Comparison of ENCODE assay signal across 16 cellular contexts in the genomic region with DNA sequence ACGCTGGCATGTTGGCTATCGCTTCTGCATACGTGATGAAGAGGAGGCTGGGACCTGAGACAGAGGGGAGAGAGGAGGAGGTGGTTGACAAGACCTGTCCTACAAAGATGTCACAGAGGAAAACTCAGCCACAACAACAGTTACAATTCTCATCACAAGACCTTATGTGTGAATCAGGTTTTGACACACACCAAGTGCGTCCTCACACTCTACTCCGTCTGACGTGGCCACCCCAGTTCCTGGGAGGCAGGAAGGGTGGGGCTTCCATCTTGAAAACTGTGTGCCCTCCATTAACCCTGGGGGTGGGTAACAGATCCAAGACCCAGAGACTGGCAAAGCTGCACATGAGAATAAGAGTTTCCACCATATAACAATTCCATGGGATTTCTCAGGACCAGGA. TPM values are rescaled to one million over a fixed set of nuclear protein-coding genes. Genes with fewer than 3 reads are reported as not detected.
DNase-seq lines count a peak whose midpoint lies in the region; ATAC-seq, FAIRE-seq and TF ChIP-seq lines count a peak whose summit lies in the region.
"Had no signal": no experiment of that assay in that cellular context is flagged by ENCODE, and none has a peak within 500 bp of the region (broad histone marks: within the 10 kb centered on the region; RNA-seq: fewer than 3 reads in every experiment).

No MANE protein-coding gene starts in this region.

- H3K9me3 ChIP-seq in GM12878 (replicated peaks; ENCODE audit: control insufficient read depth, insufficient read depth, low read length): no peaks in the 10 kb centered on the region
- no peaks in the 10 kb centered on the region for H3K9me3 ChIP-seq in adrenal gland (replicated peaks in 1 of 3)
- H3K9me3 ChIP-seq: BLaER1 treated with 17β-estradiol and CSF1 and Interleukin-3, amounts not matched to agents 10 nM and 100 nM had no signal

- POLR2A ChIA-PET in GM12878 (lab: Charles Lee): interaction anchor here (1.6 to 1.7 kb wide), 2 partner anchors 18 to 39 kb away, joined by 5 to 6 read pairs; no protein-coding TSS in a partner anchor

- CTCF ChIA-PET in GM12878 (lab: Yijun Ruan, JAX): interaction anchor here (0.9 to 3.0 kb wide), 2 partner anchors 25 to 93 kb away, joined by 4 to 14 read pairs; a partner anchor contains a TSS

- 95% methylated on average over 6 of the region's 6 CpGs for WGBS in GM12878 (ENCODE audit: insufficient coverage, insufficient replicate concordance, low lambda C conversion rate, missing lambda C conversion rate)
- WGBS in adrenal gland, 4 donors: 84 to 91% (median 86%) methylated on average over 4 to 6 of the region's 6 CpGs

- no peak for ATAC-seq in GM12878
- ATAC-seq in effector memory CD8-positive, alpha-beta T cell (replicated peaks): peak; percentile 54
- ATAC-seq in natural killer cell treated with Interleukin-12 subunit alpha and Interleukin-12 subunit beta and Interleukin-15 and Interleukin-18, amount 100 ng/mL, for 72 hours: peak; percentile 73 to 91
- no peak for ATAC-seq in HG02970 (IDR thresholded peaks at IDR 0.05; ENCODE audit: low FRiP score, unreplicated experiment)
- no peak for ATAC-seq in HG03175 (IDR thresholded peaks at IDR 0.05; ENCODE audit: unreplicated experiment)

- H3K4me1 ChIP-seq in GM12878 (ENCODE audit: control insufficient read depth, insufficient read depth, low read length) (peaks cover 39% of the 10 kb centered on the region), adrenal gland (replicated peaks in 1 of 2) (no peaks in the 10 kb centered on the region)

- intact Hi-C loops in GM12878 (cut with micrococcal nuclease; ENCODE audit: unreplicated experiment) (no loop called here), adrenal gland (cut with DNase I) (no loop called here)

- DNase-seq in GM12891 (ENCODE audit: insufficient read length, low spot score): no peak
- DNase-seq in GM12878 (ENCODE audit: low read depth, low spot score): no peak
- peak in 1 of 3 experiments; percentile 12 for DNase-seq in effector memory CD8-positive, alpha-beta T cell
- no peak for DNase-seq in natural killer cell treated with Interleukin-12 subunit alpha and Interleukin-12 subunit beta and Interleukin-15 and Interleukin-18, amount 100 ng/mL, for 72 hours (ENCODE audit: low spot score)
- DNase-seq in D721Med (ENCODE audit: insufficient read length, low spot score): no peak
- DNase-seq in adrenal gland: no peak
- DNase-seq: ACHN, DMS 273 treated with DMSO at 0.1 percent for 48 hours, GOT3 had no signal

- H3K9ac ChIP-seq in GM12878 (ENCODE audit: control insufficient read depth, insufficient read depth, low read length): no peak overlapping the region
- H3K9ac ChIP-seq: BLaER1 treated with 17β-estradiol and CSF1 and Interleukin-3, amounts not matched to agents 10 nM and 100 nM had no signal

- H3K27ac ChIP-seq in GM12878 (ENCODE audit: control insufficient read depth, insufficient read depth): no peak overlapping the region
- no peak overlapping the region for H3K27ac ChIP-seq in adrenal gland
- H3K27ac ChIP-seq: BLaER1 treated with 17β-estradiol and CSF1 and Interleukin-3, amounts not matched to agents 10 nM and 100 nM had no signal

- peak overlapping the region; percentile 53; the same call in 1 of the 2 replicates for H3K4me2 ChIP-seq in GM12878 (ENCODE audit: control insufficient read depth, insufficient read depth)
- H3K4me2 ChIP-seq: BLaER1 treated with 17β-estradiol and CSF1 and Interleukin-3, amounts not matched to agents 10 nM and 100 nM had no signal

- H3K36me3 Mint-ChIP-seq in effector memory CD8-positive, alpha-beta T cell (ENCODE audit: insufficient read depth): no peaks in the 10 kb centered on the region
- no peaks in the 10 kb centered on the region for H3K36me3 Mint-ChIP-seq in natural killer cell treated with Interleukin-12 subunit alpha and Interleukin-12 subunit beta and Interleukin-15 and Interleukin-18, amount 100 ng/mL, for 72 hours
- H3K36me3 Mint-ChIP-seq: CD4-positive, CD25-positive, alpha-beta regulatory T cell had no signal

- H3K4me3 ChIP-seq in GM12878 (no peak overlapping the region), adrenal gland (no peak overlapping the region)
- H3K4me3 ChIP-seq: BLaER1 treated with 17β-estradiol and CSF1 and Interleukin-3, amounts not matched to agents 10 nM and 100 nM had no signal

- peaks cover 8 to 23% of the 10 kb centered on the region in 2 donors for H3K27me3 Mint-ChIP-seq in effector memory CD8-positive, alpha-beta T cell
- peaks cover 0 to 9% of the 10 kb centered on the region in 2 donors for H3K27me3 Mint-ChIP-seq in natural killer cell treated with Interleukin-12 subunit alpha and Interleukin-12 subunit beta and Interleukin-15 and Interleukin-18, amount 100 ng/mL, for 72 hours

- no peak for TF ChIP-seq CTCF in GM12878 (IDR thresholded peaks at IDR 0.05 in 2 of 3, conservative IDR thresholded peaks at IDR 0.05 in 1 of 3; ENCODE audit: control insufficient read depth in 2 of 3, extremely low read depth in 1 of 3, insufficient read depth in 1 of 3, low read depth in 3 of 3, low read length in 3 of 3)
- no peak for TF ChIP-seq CTCF in D721Med (IDR thresholded peaks at IDR 0.05; ENCODE audit: insufficient read depth, missing control alignments)
- no peak for TF ChIP-seq CTCF in adrenal gland (IDR thresholded peaks at IDR 0.05)

- no peaks in the 10 kb centered on the region for H3K9me3 Mint-ChIP-seq in effector memory CD8-positive, alpha-beta T cell
- no peaks in the 10 kb centered on the region for H3K9me3 Mint-ChIP-seq in natural killer cell treated with Interleukin-12 subunit alpha and Interleukin-12 subunit beta and Interleukin-15 and Interleukin-18, amount 100 ng/mL, for 72 hours
- H3K9me3 Mint-ChIP-seq: CD4-positive, CD25-positive, alpha-beta regulatory T cell had no signal

- H3K27ac Mint-ChIP-seq in effector memory CD8-positive, alpha-beta T cell: peak overlapping the region in 1 of 2 donors; percentile 70
- peak overlapping the region; percentile 61 to 74 for H3K27ac Mint-ChIP-seq in natural killer cell treated with Interleukin-12 subunit alpha and Interleukin-12 subunit beta and Interleukin-15 and Interleukin-18, amount 100 ng/mL, for 72 hours
- H3K27ac Mint-ChIP-seq: CD4-positive, CD25-positive, alpha-beta regulatory T cell; H9 had no signal

- H3K36me3 ChIP-seq in GM12878 (ENCODE audit: control insufficient read depth in 2 of 2, insufficient read depth in 2 of 2, low read length in 1 of 2) (no peaks in the 10 kb centered on the region), adrenal gland (replicated peaks in 1 of 2) (no peaks in the 10 kb centered on the region)
- H3K36me3 ChIP-seq: BLaER1 treated with 17β-estradiol and CSF1 and Interleukin-3, amounts not matched to agents 10 nM and 100 nM had no signal

- SMC1A ChIA-PET in GM12878 (lab: Charles Lee; ENCODE audit: uncharacterized antibody, unreplicated experiment): interaction anchor here (1.2 to 2.6 kb wide), 4 partner anchors 8 to 37 kb away, joined by 3 to 10 read pairs (median 4); no protein-coding TSS in a partner anchor

- RAD21 ChIA-PET in GM12878 (lab: Charles Lee; ENCODE audit: unreplicated experiment): no interaction called here

- no peak for TF ChIP-seq RAD21 in GM12878 (IDR thresholded peaks at IDR 0.05; ENCODE audit: insufficient read depth, low read depth, low read length)

- FAIRE-seq in GM12891 (lab: Jason Lieb, UNC) (peak; percentile 51), GM12878 (lab: Jason Lieb, UNC) (no peak), D721Med (lab: Jason Lieb, UNC) (no peak)

- H3K27me3 ChIP-seq in GM12878 (replicated peaks in 1 of 2; ENCODE audit: control insufficient read depth in 2 of 2, insufficient read depth in 2 of 2, low read length in 1 of 2): no peaks in the 10 kb centered on the region
- no peaks in the 10 kb centered on the region for H3K27me3 ChIP-seq in adrenal gland
- H3K27me3 ChIP-seq: BLaER1 treated with 17β-estradiol and CSF1 and Interleukin-3, amounts not matched to agents 10 nM and 100 nM had no signal

- in situ Hi-C loops in GM12878 (cut with MboI): no loop called here

- H3K4me3 Mint-ChIP-seq in effector memory CD8-positive, alpha-beta T cell: no peak overlapping the region
- H3K4me3 Mint-ChIP-seq in natural killer cell treated with Interleukin-12 subunit alpha and Interleukin-12 subunit beta and Interleukin-15 and Interleukin-18, amount 100 ng/mL, for 72 hours: peak overlapping the region; percentile 49
- H3K4me3 Mint-ChIP-seq: CD4-positive, CD25-positive, alpha-beta regulatory T cell; H9 had no signal

- H3K79me2 ChIP-seq in GM12878 (ENCODE audit: control insufficient read depth, insufficient read depth, low read length): no peaks in the 10 kb centered on the region; the same call in 1 of the 2 replicates

- no peak for TF ChIP-seq EP300 in GM12878 (IDR thresholded peaks at IDR 0.05; ENCODE audit: borderline replicate concordance in 1 of 2, control insufficient read depth in 1 of 2, low read depth in 2 of 2, low read length in 2 of 2)

- BruUV-seq in GM12878 (replicated peaks; lab: Mats Ljungman, UMichigan): no TSS peak

- TF ChIP-seq POLR2A in GM12891 (IDR thresholded peaks at IDR 0.05; ENCODE audit: low read depth, low read length): no peak
- no peak for TF ChIP-seq POLR2A in GM12878 (IDR thresholded peaks at IDR 0.05; ENCODE audit: low read depth, low read length)
- TF ChIP-seq POLR2A in adrenal gland (IDR thresholded peaks at IDR 0.05): no peak

- H2AFZ ChIP-seq in GM12878 (ENCODE audit: control insufficient read depth, low read depth, low read length): no peak overlapping the region

- peaks cover 6 to 7% of the 10 kb centered on the region in 2 donors for H3K4me1 Mint-ChIP-seq in effector memory CD8-positive, alpha-beta T cell (ENCODE audit: low read depth in 2 of 2)
- peaks cover 18 to 36% of the 10 kb centered on the region in 2 donors for H3K4me1 Mint-ChIP-seq in natural killer cell treated with Interleukin-12 subunit alpha and Interleukin-12 subunit beta and Interleukin-15 and Interleukin-18, amount 100 ng/mL, for 72 hours (ENCODE audit: low read depth in 2 of 2)

- H4K20me1 ChIP-seq in GM12878 (ENCODE audit: control insufficient read depth, insufficient read depth): no peaks in the 10 kb centered on the region
- H4K20me1 ChIP-seq: BLaER1 treated with 17β-estradiol and CSF1 and Interleukin-3, amounts not matched to agents 10 nM and 100 nM had no signal

RNA-seq across cellular contexts. Expression of a gene that starts 24.1 kb away (rescaled TPM):
- polyA plus RNA-seq in GM12891 (2012; ENCODE audit: low read depth, missing spikeins): 2.1 TPM
- total RNA-seq in GM12878 (2013; cell fraction: nucleolus; rRNA removed): 26.9 and 27.8 TPM in 2 replicates
- total RNA-seq in GM12878 (2014; rRNA removed) (9.9 and 14.2 TPM in 2 replicates), GM12878 (2014; rRNA removed; fragmentation: Illumina TruSeq; extraction: Trizol) (7.8 and 10.3 TPM in 2 replicates), GM12878 (2021) (7.9 and 8.8 TPM in 2 replicates), adrenal gland (under 1 TPM in 5 of 8 donors, not detected in 3; 0.03 to 0.34 (median 0.22) TPM)
- polyA plus RNA-seq in GM12878 (2011; ENCODE audit: low read depth): 0.93 TPM
- polyA plus RNA-seq in GM12878 (2011; rRNA removed) (20.6 and 27.6 TPM in 2 replicates), GM12878 (2014; fragmentation: Illumina TruSeq; extraction: Trizol) (10.8 and 11.6 TPM in 2 replicates), GM12878 (2014; fragmentation: Nextera tagmentation; extraction: Ambion mirVana) (10 to 100 TPM; 12.9 to 18.5 TPM), GM12878 (2014; rRNA removed) (10.2 and 10.3 TPM in 2 replicates), GM12878 (2016; fragmentation: Nextera tagmentation; extraction: Ambion mirVana) (1 to 10 TPM; 5.3 to 9.7 TPM), adrenal gland (under 1 TPM; 0.05 to 0.13 (median 0.08) TPM)
- polyA plus RNA-seq in GM12878 (2011; cell fraction: cytosol; rRNA removed): 12.8 and 18.5 TPM in 2 replicates
- 10.4 TPM in 2 replicates for polyA plus RNA-seq in GM12878 (2011; cell fraction: nucleus; rRNA removed)
- 1.7 and 1.9 TPM in 2 replicates for polyA plus RNA-seq in GM12878 (2012)
- polyA minus RNA-seq in GM12878 (2011; rRNA and poly(A)+ RNA removed): 12.0 and 14.2 TPM in 2 replicates
- 3.2 and 4.9 TPM in 2 replicates for polyA minus RNA-seq in GM12878 (2011; cell fraction: cytosol; rRNA and poly(A)+ RNA removed)
- 2.4 and 3.6 TPM in 2 replicates for polyA minus RNA-seq in GM12878 (2011; cell fraction: nucleus; rRNA and poly(A)+ RNA removed)
- under 1 TPM in 1 of 2 donors, not detected in 1; 0.12 TPM for total RNA-seq in natural killer cell treated with Interleukin-12 subunit alpha and Interleukin-12 subunit beta and Interleukin-15 and Interleukin-18, amount 100 ng/mL, for 72 hours
- total RNA-seq: Daoy, HT1080 had no signal

Comparison
In these comparisons a context has a peak if more than half of its experiments do, and no peak if none do; other contexts are left out.
1. ATAC-seq: peak in effector memory CD8-positive, alpha-beta T cell (single experiment) and natural killer cell treated with Interleukin-12 subunit alpha and Interleukin-12 subunit beta and Interleukin-15 and Interleukin-18, amount 100 ng/mL, for 72 hours (2 of 2); none in GM12878 (single experiment), HG02970 (single experiment) and HG03175 (single experiment).
2. RNA of a gene that starts 24.1 kb away (total RNA-seq): 7.8 to 27.8 TPM in GM12878; 0.12 TPM in natural killer cell treated with Interleukin-12 subunit alpha and Interleukin-12 subunit beta and Interleukin-15 and Interleukin-18, amount 100 ng/mL, for 72 hours and 0.03 to 0.34 TPM in adrenal gland; every median in the first group is over 4 times any median in the second.